Comparison of ENCODE assay signal across 15 cellular contexts in the genomic region with DNA sequence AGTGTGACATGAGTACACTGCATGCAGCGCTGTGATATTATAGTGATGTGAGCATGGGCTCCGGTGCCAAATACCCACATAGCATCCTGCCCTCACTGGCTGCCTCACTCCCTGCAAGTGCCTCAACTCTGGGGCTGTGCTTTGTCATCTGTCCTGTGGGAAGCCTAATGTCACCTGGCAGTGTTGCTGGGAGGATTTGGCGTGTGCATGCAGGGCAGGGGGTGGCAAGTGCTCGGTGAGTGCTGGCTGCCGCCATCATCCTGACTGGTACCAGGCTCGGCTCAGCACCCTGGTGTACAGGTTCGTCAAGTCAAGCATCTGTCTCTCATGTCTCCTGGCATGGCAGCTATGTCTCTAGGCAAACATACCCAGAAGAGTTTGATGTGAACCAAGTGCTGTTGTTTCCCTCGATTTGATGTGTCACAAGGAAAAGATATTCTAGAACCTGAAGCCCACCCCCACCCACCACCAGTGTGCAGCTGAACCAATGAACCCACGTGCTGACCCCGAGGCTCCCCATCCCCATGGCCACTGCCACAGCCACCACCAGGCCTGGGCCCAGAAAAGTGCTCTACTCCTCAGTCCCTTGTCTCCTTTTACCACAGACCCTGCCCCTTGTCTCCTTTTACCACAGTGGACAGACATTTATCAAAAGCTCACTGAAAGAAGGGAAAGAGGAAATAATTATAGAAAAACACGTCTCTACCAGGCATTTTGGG.
"Had no signal": no experiment of that assay in that cellular context is flagged by ENCODE, and none has a peak within 500 bp of the region (broad histone marks: within the 10 kb centered on the region; RNA-seq: fewer than 3 reads in every experiment).

No MANE protein-coding gene starts in this region.

- H3K4me3 ChIP-seq: hepatocyte, psoas muscle, right lobe of liver, smooth muscle cell had no signal

- H3K4me1 ChIP-seq: right lobe of liver had no signal

- H3K4me2 ChIP-seq: hepatocyte, smooth muscle cell had no signal

- H3K27me3 Mint-ChIP-seq: T-cell had no signal

- DNase-seq: activated CD4-positive, CD25-positive, alpha-beta regulatory T cell treated with anti-CD3 and anti-CD28 coated beads, Interleukin-2, amount 50 U/mL, for 72 hours; activated naive CD4-positive, alpha-beta T cell treated with anti-CD3 and anti-CD28 coated beads for 36 hours; endodermal cell; mesendoderm; occipital lobe; psoas muscle; T-cell; T1000 had no signal

- H3K27ac ChIP-seq: hepatocyte, psoas muscle, right lobe of liver had no signal

- H3K79me2 ChIP-seq: hepatocyte had no signal

- FAIRE-seq: astrocyte, bronchial epithelial cell had no signal

- H3K27me3 ChIP-seq: hepatocyte, right lobe of liver had no signal

- H3K36me3 ChIP-seq: right lobe of liver had no signal

- H3K27ac Mint-ChIP-seq: activated naive CD4-positive, alpha-beta T cell treated with anti-CD3 and anti-CD28 coated beads for 36 hours; activated T-helper 17 cell treated with anti-CD3 and anti-CD28 coated beads, Interleukin-2, amount 50 U/mL, for 72 hours; endodermal cell; nephron; T-cell had no signal

- H3K9me3 Mint-ChIP-seq: activated naive CD4-positive, alpha-beta T cell treated with anti-CD3 and anti-CD28 coated beads for 36 hours; activated T-helper 17 cell treated with anti-CD3 and anti-CD28 coated beads, Interleukin-2, amount 50 U/mL, for 72 hours; endodermal cell; nephron; T-cell had no signal

- H2AFZ ChIP-seq: hepatocyte had no signal

- H3K4me1 Mint-ChIP-seq: T-cell had no signal

- H3K4me3 Mint-ChIP-seq: activated naive CD4-positive, alpha-beta T cell treated with anti-CD3 and anti-CD28 coated beads for 36 hours; activated T-helper 17 cell treated with anti-CD3 and anti-CD28 coated beads, Interleukin-2, amount 50 U/mL, for 72 hours; endodermal cell; nephron; T-cell had no signal

- H3K9me3 ChIP-seq: psoas muscle, right lobe of liver had no signal
